ENCODE assay signal across 10 cellular contexts in the genomic region with DNA sequence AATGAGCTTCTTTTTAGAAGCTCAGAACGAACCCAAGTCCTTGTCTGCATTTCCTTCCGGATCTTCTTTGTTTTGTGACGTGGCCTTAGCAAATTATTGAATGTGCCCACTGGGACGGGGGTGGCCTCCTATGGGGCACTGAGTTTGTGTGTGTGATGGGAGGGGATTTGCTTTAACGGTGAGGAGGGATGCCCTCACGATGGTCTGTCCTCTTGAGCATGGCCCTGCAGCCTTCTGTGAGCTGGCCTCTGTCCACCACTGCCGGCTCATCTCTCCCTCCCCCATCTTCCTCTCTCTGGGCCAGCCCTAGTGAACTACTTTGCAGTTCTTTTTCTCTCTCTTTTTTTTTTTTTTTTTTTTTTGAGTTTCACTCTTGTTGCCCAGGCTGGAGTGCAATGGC.
A peak's percentile ranks its signal among the peaks of the same experiment; 100 is the strongest.
DNase-seq lines count a peak whose midpoint lies in the region; ATAC-seq and TF ChIP-seq lines count a peak whose summit lies in the region.
"Had no signal": no experiment of that assay in that cellular context is flagged by ENCODE, and none has a peak within 500 bp of the region (broad histone marks: within the 10 kb centered on the region; RNA-seq: fewer than 3 reads in every experiment).

No MANE protein-coding gene starts in this region.

- peak overlapping the region in 1 of 4 experiments; percentile 31 for H3K4me3 ChIP-seq in fibroblast of lung (replicated peaks in 1 of 4; ENCODE audit: control extremely low read depth in 1 of 4, insufficient read depth in 1 of 4, low read depth in 3 of 4, low read length in 4 of 4)
- peak overlapping the region; percentile 9 for H3K4me3 ChIP-seq in mesodermal cell (ENCODE audit: extremely low read depth, insufficient read depth, low read length, poor library complexity, severe bottlenecking)
- H3K4me3 ChIP-seq in aorta (ENCODE audit: low read length in 2 of 2), result no peak overlapping the region

- intact Hi-C loops in aorta (cut with DNase I), result no loop called here
- intact Hi-C loops in activated T-helper 2 cell treated with anti-CD3 and anti-CD28 coated beads, Interferon-gamma antibody, Interleukin-2, Interleukin-4, amounts not matched to agents 10 μg/mL and 5 μg/mL and 100 μg/mL, durations not matched to agents 14 hours and 24 hours and 36 hours (cut with micrococcal nuclease), result no loop called here

- WGBS in mesodermal cell (ENCODE audit: insufficient coverage in 2 of 2), 2 experiments, result 29 to 63% methylated on average over 4 of the region's 7 CpGs
- 66 to 68% methylated on average over 7 of the region's 7 CpGs for WGBS in aorta, 2 donors

- H3K4me1 ChIP-seq in fibroblast of lung (ENCODE audit: control insufficient read depth, extremely low read depth, insufficient read depth, low read length), result peaks cover 20% of the 10 kb centered on the region
- H3K4me1 ChIP-seq in mesodermal cell (ENCODE audit: control insufficient read depth, insufficient read depth, low read length, poor library complexity, severe bottlenecking), result peaks cover 27% of the 10 kb centered on the region
- H3K4me1 ChIP-seq in aorta (ENCODE audit: control insufficient read depth in 1 of 2, insufficient read depth in 2 of 2, low read length in 2 of 2), result no peaks in the 10 kb centered on the region

- no peaks in the 10 kb centered on the region for H3K9me3 ChIP-seq in fibroblast of lung (ENCODE audit: control insufficient read depth, insufficient read depth, low read depth, low read length)
- no peaks in the 10 kb centered on the region for H3K9me3 ChIP-seq in mesodermal cell (ENCODE audit: control insufficient read depth, low read length)
- no peaks in the 10 kb centered on the region for H3K9me3 ChIP-seq in aorta (ENCODE audit: control insufficient read depth, low read length)

- H3K27ac ChIP-seq in fibroblast of lung (ENCODE audit: insufficient read depth, low read length) (peak overlapping the region; percentile 63), mesodermal cell (ENCODE audit: low read depth, low read length, severe bottlenecking) (peak overlapping the region; percentile 94), aorta (ENCODE audit: low read depth in 1 of 2, low read length in 2 of 2) (no peak overlapping the region)
- H3K27ac ChIP-seq: 22Rv1 had no signal

- no peaks in the 10 kb centered on the region for H3K36me3 Mint-ChIP-seq in activated T-helper 2 cell treated with anti-CD3 and anti-CD28 coated beads, Interferon-gamma antibody, Interleukin-2, Interleukin-4, amounts not matched to agents 10 μg/mL and 5 μg/mL and 100 μg/mL, durations not matched to agents 14 hours and 24 hours and 36 hours (ENCODE audit: low read depth)
- H3K36me3 Mint-ChIP-seq: activated naive CD8-positive, alpha-beta T cell treated with anti-CD3 and anti-CD28 coated beads, Interleukin-2, amount 10 ng/mL, durations not matched to agents 7 days and 5 days had no signal

- peaks cover 13% of the 10 kb centered on the region for H3K36me3 ChIP-seq in fibroblast of lung (ENCODE audit: control insufficient read depth, insufficient read depth, low read length)
- peaks cover 58% of the 10 kb centered on the region for H3K36me3 ChIP-seq in mesodermal cell (ENCODE audit: control insufficient read depth, insufficient read depth, low read length)
- no peaks in the 10 kb centered on the region for H3K36me3 ChIP-seq in aorta (ENCODE audit: control insufficient read depth in 1 of 2, insufficient read depth in 2 of 2, low read length in 1 of 2)

- no peak for TF ChIP-seq CTCF in fibroblast of lung (conservative IDR thresholded peaks at IDR 0.05 in 1 of 2, IDR thresholded peaks at IDR 0.05 in 1 of 2; ENCODE audit: low read depth in 1 of 2, low read length in 2 of 2)

- H3K4me2 ChIP-seq in fibroblast of lung (ENCODE audit: extremely low read depth, insufficient read depth, low read length), result peak overlapping the region; percentile 55

- no peaks in the 10 kb centered on the region for H3K27me3 ChIP-seq in fibroblast of lung (ENCODE audit: control insufficient read depth, insufficient read depth, low read length)
- no peaks in the 10 kb centered on the region for H3K27me3 ChIP-seq in aorta (ENCODE audit: control insufficient read depth in 1 of 2, insufficient read depth in 2 of 2, low read length in 1 of 2)

- peak overlapping the region; percentile 11 for H3K9ac ChIP-seq in fibroblast of lung (ENCODE audit: insufficient read depth, low read length)

- H3K9me3 Mint-ChIP-seq in activated T-helper 2 cell treated with anti-CD3 and anti-CD28 coated beads, Interferon-gamma antibody, Interleukin-2, Interleukin-4, amounts not matched to agents 10 μg/mL and 5 μg/mL and 100 μg/mL, durations not matched to agents 14 hours and 24 hours and 36 hours, result no peaks in the 10 kb centered on the region
- H3K9me3 Mint-ChIP-seq: activated naive CD8-positive, alpha-beta T cell treated with anti-CD3 and anti-CD28 coated beads, Interleukin-2, amount 10 ng/mL, durations not matched to agents 7 days and 5 days had no signal

- no peaks in the 10 kb centered on the region for H3K79me2 ChIP-seq in fibroblast of lung (ENCODE audit: control insufficient read depth, insufficient read depth, low read length)

- peak; percentile 77 for ATAC-seq in aorta (ENCODE audit: low FRiP score)

- no peaks in the 10 kb centered on the region for H3K4me1 Mint-ChIP-seq in activated T-helper 2 cell treated with anti-CD3 and anti-CD28 coated beads, Interferon-gamma antibody, Interleukin-2, Interleukin-4, amounts not matched to agents 10 μg/mL and 5 μg/mL and 100 μg/mL, durations not matched to agents 14 hours and 24 hours and 36 hours (ENCODE audit: low read depth)
- H3K4me1 Mint-ChIP-seq: activated naive CD8-positive, alpha-beta T cell treated with anti-CD3 and anti-CD28 coated beads, Interleukin-2, amount 10 ng/mL, durations not matched to agents 7 days and 5 days had no signal

- no peak overlapping the region for H2AFZ ChIP-seq in fibroblast of lung (ENCODE audit: low read length)

- DNase-seq in NCI-H2227 treated with DMSO at 0.1 percent for 48 hours (lab: John Stamatoyannopoulos, UW), result peak; percentile 44
- no peak for DNase-seq in NCI-H2227 (lab: John Stamatoyannopoulos, UW; ENCODE audit: unreplicated experiment)
- DNase-seq in fibroblast of lung (ENCODE audit: low read depth in 2 of 2), result peak; percentile 65 to 71
- peak in 1 of 2 donors; percentile 64 for DNase-seq in aorta
- no peak for DNase-seq in NCI-H2081 treated with DMSO at 0.1 percent for 48 hours (lab: John Stamatoyannopoulos, UW)
- DNase-seq in NCI-H748 treated with DMSO at 0.1 percent for 48 hours (lab: John Stamatoyannopoulos, UW), result no peak
- no peak for DNase-seq in activated T-helper 2 cell treated with anti-CD3 and anti-CD28 coated beads, Interferon-gamma antibody, Interleukin-2, Interleukin-4, amounts not matched to agents 10 μg/mL and 5 μg/mL and 100 μg/mL, durations not matched to agents 14 hours and 24 hours and 36 hours (ENCODE audit: low spot score)
- DNase-seq: activated naive CD8-positive, alpha-beta T cell treated with anti-CD3 and anti-CD28 coated beads, Interleukin-2, amount 10 ng/mL, durations not matched to agents 7 days and 5 days had no signal

- no peak overlapping the region for H3K27ac Mint-ChIP-seq in activated T-helper 2 cell treated with anti-CD3 and anti-CD28 coated beads, Interferon-gamma antibody, Interleukin-2, Interleukin-4, amounts not matched to agents 10 μg/mL and 5 μg/mL and 100 μg/mL, durations not matched to agents 14 hours and 24 hours and 36 hours
- H3K27ac Mint-ChIP-seq: activated naive CD8-positive, alpha-beta T cell treated with anti-CD3 and anti-CD28 coated beads, Interleukin-2, amount 10 ng/mL, durations not matched to agents 7 days and 5 days had no signal

- H4K20me1 ChIP-seq in fibroblast of lung (ENCODE audit: control insufficient read depth, extremely low read depth, insufficient read depth, low read length), result no peaks in the 10 kb centered on the region

- H3K4me3 Mint-ChIP-seq in activated T-helper 2 cell treated with anti-CD3 and anti-CD28 coated beads, Interferon-gamma antibody, Interleukin-2, Interleukin-4, amounts not matched to agents 10 μg/mL and 5 μg/mL and 100 μg/mL, durations not matched to agents 14 hours and 24 hours and 36 hours (ENCODE audit: low read depth), result no peak overlapping the region
- H3K4me3 Mint-ChIP-seq: activated naive CD8-positive, alpha-beta T cell treated with anti-CD3 and anti-CD28 coated beads, Interleukin-2, amount 10 ng/mL, durations not matched to agents 7 days and 5 days had no signal

- H3K27me3 Mint-ChIP-seq in activated T-helper 2 cell treated with anti-CD3 and anti-CD28 coated beads, Interferon-gamma antibody, Interleukin-2, Interleukin-4, amounts not matched to agents 10 μg/mL and 5 μg/mL and 100 μg/mL, durations not matched to agents 14 hours and 24 hours and 36 hours (ENCODE audit: low read depth), result peaks cover 8% of the 10 kb centered on the region

Comparison
In these comparisons a context has a peak if more than half of its experiments do, and no peak if none do; other contexts are left out.
1. DNase-seq: peak in NCI-H2227 treated with DMSO at 0.1 percent for 48 hours (single experiment) and fibroblast of lung (2 of 2); none in NCI-H2227 (single experiment), NCI-H2081 treated with DMSO at 0.1 percent for 48 hours (single experiment), NCI-H748 treated with DMSO at 0.1 percent for 48 hours (single experiment) and activated T-helper 2 cell treated with anti-CD3 and anti-CD28 coated beads, Interferon-gamma antibody, Interleukin-2, Interleukin-4, amounts not matched to agents 10 μg/mL and 5 μg/mL and 100 μg/mL, durations not matched to agents 14 hours and 24 hours and 36 hours (single experiment).
2. H3K27ac ChIP-seq: peak in fibroblast of lung (single experiment) and mesodermal cell (single experiment); none in aorta (0 of 2).